ENCODE assay signal across 1 cellular context in the genomic region with DNA sequence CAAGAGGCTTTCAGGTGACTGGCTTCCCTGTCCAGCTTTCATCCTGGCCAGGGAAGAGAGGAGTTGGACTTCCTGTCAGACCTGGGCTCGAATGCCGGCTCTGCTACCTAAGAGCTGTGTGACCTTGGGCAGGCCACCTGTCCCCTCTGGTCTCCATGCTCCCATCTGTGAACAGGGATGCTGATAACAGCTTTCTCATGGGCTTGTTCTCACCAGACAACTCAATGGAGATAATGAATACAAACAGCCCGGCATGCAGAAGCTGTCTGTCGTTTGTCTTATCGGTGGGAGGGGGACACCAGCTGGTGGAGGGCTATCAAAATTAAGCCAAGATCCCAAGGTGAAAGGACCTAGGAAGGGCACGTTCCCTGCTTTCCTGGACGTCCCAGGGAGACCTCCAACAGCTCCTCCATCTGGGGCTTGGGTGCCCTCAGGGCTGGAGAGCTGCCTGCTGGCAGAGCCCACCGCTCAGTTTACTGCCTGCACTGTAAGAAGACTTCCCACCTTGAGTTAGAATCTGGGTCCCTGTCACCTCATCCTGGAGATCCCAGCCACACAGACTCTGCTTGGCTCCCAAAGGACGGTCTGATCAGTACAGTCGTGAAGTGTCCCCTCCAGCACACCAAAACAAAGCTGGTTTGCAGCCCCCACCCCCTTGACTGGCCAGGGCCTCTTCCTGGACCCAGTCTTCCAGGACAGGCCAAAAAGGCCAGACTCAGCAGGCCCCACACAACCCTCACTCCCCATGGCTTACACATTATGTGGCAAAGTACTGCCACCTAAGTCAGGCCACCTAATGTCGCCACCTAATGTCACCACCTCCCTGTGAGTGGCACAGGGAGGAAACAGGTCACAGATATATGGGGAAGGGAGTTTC.
TF ChIP-seq lines count a peak whose summit lies in the region.

No MANE protein-coding gene starts in this region.

TF ChIP-seq in K562, 482 proteins besides CTCF, POLR2A, EP300 and RAD21 (continued from another document and continues in another):
- TF ChIP-seq, protein P1, sequence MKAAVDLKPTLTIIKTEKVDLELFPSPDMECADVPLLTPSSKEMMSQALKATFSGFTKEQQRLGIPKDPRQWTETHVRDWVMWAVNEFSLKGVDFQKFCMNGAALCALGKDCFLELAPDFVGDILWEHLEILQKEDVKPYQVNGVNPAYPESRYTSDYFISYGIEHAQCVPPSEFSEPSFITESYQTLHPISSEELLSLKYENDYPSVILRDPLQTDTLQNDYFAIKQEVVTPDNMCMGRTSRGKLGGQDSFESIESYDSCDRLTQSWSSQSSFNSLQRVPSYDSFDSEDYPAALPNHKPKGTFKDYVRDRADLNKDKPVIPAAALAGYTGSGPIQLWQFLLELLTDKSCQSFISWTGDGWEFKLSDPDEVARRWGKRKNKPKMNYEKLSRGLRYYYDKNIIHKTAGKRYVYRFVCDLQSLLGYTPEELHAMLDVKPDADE (conservative IDR thresholded peaks at IDR 0.05; ENCODE audit: control insufficient read depth, low read depth, low read length) = 0 out of 2 replicates have a peak, but pooled peaks have one; percentile 25
- TF ChIP-seq GATA2 (CRISPR knock-in tag; IDR thresholded peaks at IDR 0.05) (peak; percentile 81), SOX6 (IDR thresholded peaks at IDR 0.05) (peak; percentile 37; the same call in 1 of the 2 replicates), ZNF217 (CRISPR knock-in tag; IDR thresholded peaks at IDR 0.05) (no peak), MYBL2 (IDR thresholded peaks at IDR 0.05; ENCODE audit: low read depth) (no peak), MYBL2 (CRISPR knock-in tag; IDR thresholded peaks at IDR 0.05; ENCODE audit: borderline replicate concordance) (no peak), POLR3A (IDR thresholded peaks at IDR 0.05; ENCODE audit: borderline replicate concordance, extremely low read depth, insufficient read depth, insufficient read length) (no peak), CBFA2T2 (conservative IDR thresholded peaks at IDR 0.05) (peak; percentile 94), KDM1A (IDR thresholded peaks at IDR 0.05) (peak; percentile 74 to 89), ZFP30 (CRISPR knock-in tag; IDR thresholded peaks at IDR 0.05; ENCODE audit: borderline replicate concordance) (no peak), NUFIP1 (IDR thresholded peaks at IDR 0.05; ENCODE audit: partially characterized antibody) (no peak), FOXA3 (CRISPR knock-in tag; conservative IDR thresholded peaks at IDR 0.05 in 1 of 2, IDR thresholded peaks at IDR 0.05 in 1 of 2) (no peak), JUNB (CRISPR knock-in tag; conservative IDR thresholded peaks at IDR 0.05) (no peak), ZNF76 (CRISPR knock-in tag; IDR thresholded peaks at IDR 0.05; ENCODE audit: borderline replicate concordance) (no peak), XRCC5 (IDR thresholded peaks at IDR 0.05; ENCODE audit: low read depth, low read length) (no peak), ILK (tag; IDR thresholded peaks at IDR 0.05; ENCODE audit: borderline replicate concordance, low read depth) (no peak), TCF3 (CRISPR knock-in tag; IDR thresholded peaks at IDR 0.05) (peak; percentile 87), ETV1 (tag; conservative IDR thresholded peaks at IDR 0.05; ENCODE audit: low read depth) (no peak), MTA2 (IDR thresholded peaks at IDR 0.05; ENCODE audit: low read depth) (no peak), MIER1 (IDR thresholded peaks at IDR 0.05; ENCODE audit: low read depth) (no peak), RNF2 (IDR thresholded peaks at IDR 0.05) (no peak), HDAC1 (IDR thresholded peaks at IDR 0.05) (0 out of 4 replicates have a peak, but pooled peaks of 1 of the 2 experiments have one; percentile 53), BDP1 (IDR thresholded peaks at IDR 0.05; ENCODE audit: insufficient read depth, insufficient read length) (no peak), RHOXF2B (CRISPR knock-in tag; conservative IDR thresholded peaks at IDR 0.05) (no peak), CBFA2T3 (IDR thresholded peaks at IDR 0.05) (peak; percentile 95), BACH1 (tag; IDR thresholded peaks at IDR 0.05) (no peak), BCOR (IDR thresholded peaks at IDR 0.05) (peak; percentile 89), NCOA1 (IDR thresholded peaks at IDR 0.05; ENCODE audit: low read depth) (no peak), ZC3H8 (IDR thresholded peaks at IDR 0.05) (no peak), BRD9 (IDR thresholded peaks at IDR 0.05; ENCODE audit: low read depth, partially characterized antibody) (peak; percentile 83), NR3C1 (CRISPR knock-in tag; IDR thresholded peaks at IDR 0.05) (no peak)
- TF ChIP-seq, protein P2, sequence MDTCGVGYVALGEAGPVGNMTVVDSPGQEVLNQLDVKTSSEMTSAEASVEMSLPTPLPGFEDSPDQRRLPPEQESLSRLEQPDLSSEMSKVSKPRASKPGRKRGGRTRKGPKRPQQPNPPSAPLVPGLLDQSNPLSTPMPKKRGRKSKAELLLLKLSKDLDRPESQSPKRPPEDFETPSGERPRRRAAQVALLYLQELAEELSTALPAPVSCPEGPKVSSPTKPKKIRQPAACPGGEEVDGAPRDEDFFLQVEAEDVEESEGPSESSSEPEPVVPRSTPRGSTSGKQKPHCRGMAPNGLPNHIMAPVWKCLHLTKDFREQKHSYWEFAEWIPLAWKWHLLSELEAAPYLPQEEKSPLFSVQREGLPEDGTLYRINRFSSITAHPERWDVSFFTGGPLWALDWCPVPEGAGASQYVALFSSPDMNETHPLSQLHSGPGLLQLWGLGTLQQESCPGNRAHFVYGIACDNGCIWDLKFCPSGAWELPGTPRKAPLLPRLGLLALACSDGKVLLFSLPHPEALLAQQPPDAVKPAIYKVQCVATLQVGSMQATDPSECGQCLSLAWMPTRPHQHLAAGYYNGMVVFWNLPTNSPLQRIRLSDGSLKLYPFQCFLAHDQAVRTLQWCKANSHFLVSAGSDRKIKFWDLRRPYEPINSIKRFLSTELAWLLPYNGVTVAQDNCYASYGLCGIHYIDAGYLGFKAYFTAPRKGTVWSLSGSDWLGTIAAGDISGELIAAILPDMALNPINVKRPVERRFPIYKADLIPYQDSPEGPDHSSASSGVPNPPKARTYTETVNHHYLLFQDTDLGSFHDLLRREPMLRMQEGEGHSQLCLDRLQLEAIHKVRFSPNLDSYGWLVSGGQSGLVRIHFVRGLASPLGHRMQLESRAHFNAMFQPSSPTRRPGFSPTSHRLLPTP (IDR thresholded peaks at IDR 0.05; ENCODE audit: borderline replicate concordance, extremely low read depth, insufficient read length) = no peak
- TF ChIP-seq, protein P3, sequence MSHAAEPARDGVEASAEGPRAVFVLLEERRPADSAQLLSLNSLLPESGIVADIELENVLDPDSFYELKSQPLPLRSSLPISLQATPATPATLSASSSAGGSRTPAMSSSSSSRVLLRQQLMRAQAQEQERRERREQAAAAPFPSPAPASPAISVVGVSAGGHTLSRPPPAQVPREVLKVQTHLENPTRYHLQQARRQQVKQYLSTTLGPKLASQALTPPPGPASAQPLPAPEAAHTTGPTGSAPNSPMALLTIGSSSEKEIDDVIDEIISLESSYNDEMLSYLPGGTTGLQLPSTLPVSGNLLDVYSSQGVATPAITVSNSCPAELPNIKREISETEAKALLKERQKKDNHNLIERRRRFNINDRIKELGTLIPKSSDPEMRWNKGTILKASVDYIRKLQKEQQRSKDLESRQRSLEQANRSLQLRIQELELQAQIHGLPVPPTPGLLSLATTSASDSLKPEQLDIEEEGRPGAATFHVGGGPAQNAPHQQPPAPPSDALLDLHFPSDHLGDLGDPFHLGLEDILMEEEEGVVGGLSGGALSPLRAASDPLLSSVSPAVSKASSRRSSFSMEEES (CRISPR knock-in tag; IDR thresholded peaks at IDR 0.05) = no peak
- TF ChIP-seq, protein P4, sequence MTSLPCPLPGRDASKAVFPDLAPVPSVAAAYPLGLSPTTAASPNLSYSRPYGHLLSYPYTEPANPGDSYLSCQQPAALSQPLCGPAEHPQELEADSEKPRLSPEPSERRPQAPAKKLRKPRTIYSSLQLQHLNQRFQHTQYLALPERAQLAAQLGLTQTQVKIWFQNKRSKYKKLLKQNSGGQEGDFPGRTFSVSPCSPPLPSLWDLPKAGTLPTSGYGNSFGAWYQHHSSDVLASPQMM (CRISPR knock-in tag; IDR thresholded peaks at IDR 0.05) = no peak
- TF ChIP-seq, protein P5, sequence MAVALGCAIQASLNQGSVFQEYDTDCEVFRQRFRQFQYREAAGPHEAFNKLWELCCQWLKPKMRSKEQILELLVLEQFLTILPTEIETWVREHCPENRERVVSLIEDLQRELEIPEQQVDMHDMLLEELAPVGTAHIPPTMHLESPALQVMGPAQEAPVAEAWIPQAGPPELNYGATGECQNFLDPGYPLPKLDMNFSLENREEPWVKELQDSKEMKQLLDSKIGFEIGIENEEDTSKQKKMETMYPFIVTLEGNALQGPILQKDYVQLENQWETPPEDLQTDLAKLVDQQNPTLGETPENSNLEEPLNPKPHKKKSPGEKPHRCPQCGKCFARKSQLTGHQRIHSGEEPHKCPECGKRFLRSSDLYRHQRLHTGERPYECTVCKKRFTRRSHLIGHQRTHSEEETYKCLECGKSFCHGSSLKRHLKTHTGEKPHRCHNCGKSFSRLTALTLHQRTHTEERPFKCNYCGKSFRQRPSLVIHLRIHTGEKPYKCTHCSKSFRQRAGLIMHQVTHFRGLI (CRISPR knock-in tag; IDR thresholded peaks at IDR 0.05) = no peak
- TF ChIP-seq, protein P6, sequence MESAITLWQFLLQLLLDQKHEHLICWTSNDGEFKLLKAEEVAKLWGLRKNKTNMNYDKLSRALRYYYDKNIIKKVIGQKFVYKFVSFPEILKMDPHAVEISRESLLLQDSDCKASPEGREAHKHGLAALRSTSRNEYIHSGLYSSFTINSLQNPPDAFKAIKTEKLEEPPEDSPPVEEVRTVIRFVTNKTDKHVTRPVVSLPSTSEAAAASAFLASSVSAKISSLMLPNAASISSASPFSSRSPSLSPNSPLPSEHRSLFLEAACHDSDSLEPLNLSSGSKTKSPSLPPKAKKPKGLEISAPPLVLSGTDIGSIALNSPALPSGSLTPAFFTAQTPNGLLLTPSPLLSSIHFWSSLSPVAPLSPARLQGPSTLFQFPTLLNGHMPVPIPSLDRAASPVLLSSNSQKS (CRISPR knock-in tag; IDR thresholded peaks at IDR 0.05) = no peak
- TF ChIP-seq, protein P7, sequence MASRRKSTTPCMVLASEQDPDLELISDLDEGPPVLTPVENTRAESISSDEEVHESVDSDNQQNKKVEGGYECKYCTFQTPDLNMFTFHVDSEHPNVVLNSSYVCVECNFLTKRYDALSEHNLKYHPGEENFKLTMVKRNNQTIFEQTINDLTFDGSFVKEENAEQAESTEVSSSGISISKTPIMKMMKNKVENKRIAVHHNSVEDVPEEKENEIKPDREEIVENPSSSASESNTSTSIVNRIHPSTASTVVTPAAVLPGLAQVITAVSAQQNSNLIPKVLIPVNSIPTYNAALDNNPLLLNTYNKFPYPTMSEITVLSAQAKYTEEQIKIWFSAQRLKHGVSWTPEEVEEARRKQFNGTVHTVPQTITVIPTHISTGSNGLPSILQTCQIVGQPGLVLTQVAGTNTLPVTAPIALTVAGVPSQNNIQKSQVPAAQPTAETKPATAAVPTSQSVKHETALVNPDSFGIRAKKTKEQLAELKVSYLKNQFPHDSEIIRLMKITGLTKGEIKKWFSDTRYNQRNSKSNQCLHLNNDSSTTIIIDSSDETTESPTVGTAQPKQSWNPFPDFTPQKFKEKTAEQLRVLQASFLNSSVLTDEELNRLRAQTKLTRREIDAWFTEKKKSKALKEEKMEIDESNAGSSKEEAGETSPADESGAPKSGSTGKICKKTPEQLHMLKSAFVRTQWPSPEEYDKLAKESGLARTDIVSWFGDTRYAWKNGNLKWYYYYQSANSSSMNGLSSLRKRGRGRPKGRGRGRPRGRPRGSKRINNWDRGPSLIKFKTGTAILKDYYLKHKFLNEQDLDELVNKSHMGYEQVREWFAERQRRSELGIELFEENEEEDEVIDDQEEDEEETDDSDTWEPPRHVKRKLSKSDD (conservative IDR thresholded peaks at IDR 0.05; ENCODE audit: low read length) = no peak
- TF ChIP-seq, protein P8, sequence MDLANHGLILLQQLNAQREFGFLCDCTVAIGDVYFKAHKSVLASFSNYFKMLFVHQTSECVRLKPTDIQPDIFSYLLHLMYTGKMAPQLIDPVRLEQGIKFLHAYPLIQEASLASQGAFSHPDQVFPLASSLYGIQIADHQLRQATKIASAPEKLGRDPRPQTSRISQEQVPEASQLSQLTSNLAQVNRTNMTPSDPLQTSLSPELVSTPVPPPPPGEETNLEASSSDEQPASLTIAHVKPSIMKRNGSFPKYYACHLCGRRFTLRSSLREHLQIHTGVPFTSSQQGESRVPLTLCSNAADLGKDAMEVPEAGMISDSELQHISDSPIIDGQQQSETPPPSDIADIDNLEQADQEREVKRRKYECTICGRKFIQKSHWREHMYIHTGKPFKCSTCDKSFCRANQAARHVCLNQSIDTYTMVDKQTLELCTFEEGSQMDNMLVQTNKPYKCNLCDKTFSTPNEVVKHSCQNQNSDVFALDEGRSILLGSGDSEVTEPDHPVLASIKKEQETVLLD (IDR thresholded peaks at IDR 0.05) = no peak
- TF ChIP-seq, protein P9, sequence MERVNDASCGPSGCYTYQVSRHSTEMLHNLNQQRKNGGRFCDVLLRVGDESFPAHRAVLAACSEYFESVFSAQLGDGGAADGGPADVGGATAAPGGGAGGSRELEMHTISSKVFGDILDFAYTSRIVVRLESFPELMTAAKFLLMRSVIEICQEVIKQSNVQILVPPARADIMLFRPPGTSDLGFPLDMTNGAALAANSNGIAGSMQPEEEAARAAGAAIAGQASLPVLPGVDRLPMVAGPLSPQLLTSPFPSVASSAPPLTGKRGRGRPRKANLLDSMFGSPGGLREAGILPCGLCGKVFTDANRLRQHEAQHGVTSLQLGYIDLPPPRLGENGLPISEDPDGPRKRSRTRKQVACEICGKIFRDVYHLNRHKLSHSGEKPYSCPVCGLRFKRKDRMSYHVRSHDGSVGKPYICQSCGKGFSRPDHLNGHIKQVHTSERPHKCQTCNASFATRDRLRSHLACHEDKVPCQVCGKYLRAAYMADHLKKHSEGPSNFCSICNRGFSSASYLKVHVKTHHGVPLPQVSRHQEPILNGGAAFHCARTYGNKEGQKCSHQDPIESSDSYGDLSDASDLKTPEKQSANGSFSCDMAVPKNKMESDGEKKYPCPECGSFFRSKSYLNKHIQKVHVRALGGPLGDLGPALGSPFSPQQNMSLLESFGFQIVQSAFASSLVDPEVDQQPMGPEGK (CRISPR knock-in tag; IDR thresholded peaks at IDR 0.05; ENCODE audit: borderline replicate concordance) = no peak
- TF ChIP-seq, protein P10, sequence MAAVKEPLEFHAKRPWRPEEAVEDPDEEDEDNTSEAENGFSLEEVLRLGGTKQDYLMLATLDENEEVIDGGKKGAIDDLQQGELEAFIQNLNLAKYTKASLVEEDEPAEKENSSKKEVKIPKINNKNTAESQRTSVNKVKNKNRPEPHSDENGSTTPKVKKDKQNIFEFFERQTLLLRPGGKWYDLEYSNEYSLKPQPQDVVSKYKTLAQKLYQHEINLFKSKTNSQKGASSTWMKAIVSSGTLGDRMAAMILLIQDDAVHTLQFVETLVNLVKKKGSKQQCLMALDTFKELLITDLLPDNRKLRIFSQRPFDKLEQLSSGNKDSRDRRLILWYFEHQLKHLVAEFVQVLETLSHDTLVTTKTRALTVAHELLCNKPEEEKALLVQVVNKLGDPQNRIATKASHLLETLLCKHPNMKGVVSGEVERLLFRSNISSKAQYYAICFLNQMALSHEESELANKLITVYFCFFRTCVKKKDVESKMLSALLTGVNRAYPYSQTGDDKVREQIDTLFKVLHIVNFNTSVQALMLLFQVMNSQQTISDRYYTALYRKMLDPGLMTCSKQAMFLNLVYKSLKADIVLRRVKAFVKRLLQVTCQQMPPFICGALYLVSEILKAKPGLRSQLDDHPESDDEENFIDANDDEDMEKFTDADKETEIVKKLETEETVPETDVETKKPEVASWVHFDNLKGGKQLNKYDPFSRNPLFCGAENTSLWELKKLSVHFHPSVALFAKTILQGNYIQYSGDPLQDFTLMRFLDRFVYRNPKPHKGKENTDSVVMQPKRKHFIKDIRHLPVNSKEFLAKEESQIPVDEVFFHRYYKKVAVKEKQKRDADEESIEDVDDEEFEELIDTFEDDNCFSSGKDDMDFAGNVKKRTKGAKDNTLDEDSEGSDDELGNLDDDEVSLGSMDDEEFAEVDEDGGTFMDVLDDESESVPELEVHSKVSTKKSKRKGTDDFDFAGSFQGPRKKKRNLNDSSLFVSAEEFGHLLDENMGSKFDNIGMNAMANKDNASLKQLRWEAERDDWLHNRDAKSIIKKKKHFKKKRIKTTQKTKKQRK (IDR thresholded peaks at IDR 0.05; ENCODE audit: borderline replicate concordance, low read depth, low read length) = no peak
